ENCODE assay signal across 8 cellular contexts in the genomic region with DNA sequence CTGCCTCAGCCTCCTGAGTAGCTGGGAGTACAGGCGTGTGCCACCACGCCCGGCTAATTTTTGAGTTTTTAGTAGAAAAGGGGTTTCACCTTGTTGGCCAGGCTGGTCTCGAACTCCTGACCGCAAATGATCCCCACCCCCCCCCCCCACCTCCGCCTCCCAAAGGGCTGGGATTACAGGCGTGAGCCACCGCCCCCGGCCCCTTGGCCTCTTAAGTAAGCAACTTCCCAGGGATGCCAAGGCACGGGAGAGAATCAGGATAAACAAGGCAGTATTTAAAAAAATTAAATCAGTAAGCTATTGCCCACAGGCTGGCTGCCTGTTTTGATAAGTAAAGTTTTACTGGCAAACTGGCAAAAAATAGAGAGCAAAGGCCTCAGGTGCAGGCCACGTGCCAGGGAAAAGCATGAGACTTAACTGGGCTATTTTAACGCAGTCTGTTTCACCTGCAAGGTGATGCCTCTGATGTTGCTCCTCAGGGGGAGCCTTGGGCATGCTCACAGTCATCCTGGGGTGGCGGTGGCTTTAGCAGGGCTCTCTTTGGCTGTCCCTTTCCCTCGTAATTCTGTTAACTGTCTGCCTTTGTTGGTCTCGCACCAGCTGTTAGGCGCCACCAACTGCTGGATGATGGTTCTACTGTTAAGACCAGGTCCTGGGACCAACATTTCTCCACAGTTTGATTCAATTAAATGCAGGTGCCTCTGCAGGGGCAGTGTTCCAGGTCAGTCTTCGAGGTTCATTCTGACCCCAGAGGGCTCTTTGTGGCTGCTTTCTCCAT. TPM values are rescaled to one million over a fixed set of nuclear protein-coding genes. Genes with fewer than 3 reads are reported as not detected.
DNase-seq lines count a peak whose midpoint lies in the region; ATAC-seq and TF ChIP-seq lines count a peak whose summit lies in the region.

No MANE protein-coding gene starts in this region.

- peak overlapping the region; percentile 42 for H3K27ac Mint-ChIP-seq in activated CD8-positive, alpha-beta T cell treated with anti-CD3 and anti-CD28 coated beads for 36 hours

- TF ChIP-seq CTCF in activated CD8-positive, alpha-beta T cell treated with anti-CD3 and anti-CD28 coated beads for 36 hours (IDR thresholded peaks at IDR 0.05): no peak
- peak; percentile 42 for TF ChIP-seq CTCF in retinal pigment epithelial cell (conservative IDR thresholded peaks at IDR 0.05; ENCODE audit: low read depth, low read length)

- H3K4me3 Mint-ChIP-seq in activated CD8-positive, alpha-beta T cell treated with anti-CD3 and anti-CD28 coated beads for 36 hours: peak overlapping the region; percentile 77

- H3K9me3 Mint-ChIP-seq in activated CD8-positive, alpha-beta T cell treated with anti-CD3 and anti-CD28 coated beads for 36 hours: no peaks in the 10 kb centered on the region

- no peaks in the 10 kb centered on the region for H3K36me3 Mint-ChIP-seq in activated CD8-positive, alpha-beta T cell treated with anti-CD3 and anti-CD28 coated beads for 36 hours (ENCODE audit: low read depth)

- intact Hi-C loops in activated CD8-positive, alpha-beta T cell treated with anti-CD3 and anti-CD28 coated beads for 36 hours (cut with micrococcal nuclease): no loop called here
- intact Hi-C loops in Right ventricle myocardium superior (cut with DNase I): loop anchor here (5.0 kb wide), 1 partner anchor 104 kb away; no protein-coding TSS in a partner anchor

- peaks cover 5% of the 10 kb centered on the region for H3K4me1 Mint-ChIP-seq in activated CD8-positive, alpha-beta T cell treated with anti-CD3 and anti-CD28 coated beads for 36 hours (ENCODE audit: low read depth)

- DNase-seq in NCI-H1417 (lab: John Stamatoyannopoulos, UW): peak; percentile 17 to 56 (median 24)
- no peak for DNase-seq in NCI-H1417 treated with DMSO at 0.1 percent for 48 hours (lab: John Stamatoyannopoulos, UW)
- DNase-seq in NCI-H1694 (lab: John Stamatoyannopoulos, UW): peak; percentile 47
- DNase-seq in activated CD8-positive, alpha-beta T cell treated with anti-CD3 and anti-CD28 coated beads for 36 hours: peak; percentile 56
- no peak for DNase-seq in Right ventricle myocardium superior
- no peak for DNase-seq in retinal pigment epithelial cell (ENCODE audit: low read depth)

- H3K27me3 Mint-ChIP-seq in activated CD8-positive, alpha-beta T cell treated with anti-CD3 and anti-CD28 coated beads for 36 hours: no peaks in the 10 kb centered on the region

- POLR2A ChIA-PET in activated CD8-positive, alpha-beta T cell treated with anti-CD3 and anti-CD28 coated beads for 36 hours (lab: Charles Lee): interaction anchor here (1.9 kb wide), 1 partner anchor 11 kb away, joined by 6 read pairs; no protein-coding TSS in a partner anchor

- ATAC-seq in activated CD8-positive, alpha-beta T cell treated with anti-CD3 and anti-CD28 coated beads for 36 hours: peak; percentile 30
- ATAC-seq in Right ventricle myocardium superior (ENCODE audit: poor library complexity): peak; percentile 44
- no peak for ATAC-seq in HG03439 (IDR thresholded peaks at IDR 0.05; ENCODE audit: unreplicated experiment)
- no peak for ATAC-seq in GM19397 (IDR thresholded peaks at IDR 0.05; ENCODE audit: unreplicated experiment)

- H3K4me3 ChIP-seq in retinal pigment epithelial cell (ENCODE audit: low read length): no peak overlapping the region

- CTCF ChIA-PET in activated CD8-positive, alpha-beta T cell treated with anti-CD3 and anti-CD28 coated beads for 36 hours (lab: Charles Lee): interaction anchor here (0.7 to 1.5 kb wide), 10 partner anchors 8 to 359 kb away, joined by 3 to 5 read pairs (median 3); no protein-coding TSS in a partner anchor

RNA-seq across cellular contexts. Expression of gene RNF130, which starts 19.4 kb away (rescaled TPM):
- 10 to 100 TPM; 10.1 to 10.6 TPM for total RNA-seq in activated CD8-positive, alpha-beta T cell treated with anti-CD3 and anti-CD28 coated beads for 36 hours
- 49.8 TPM for total RNA-seq in Right ventricle myocardium superior

Comparison
In these comparisons a context has a peak if more than half of its experiments do, and no peak if none do; other contexts are left out.
1. DNase-seq: peak in NCI-H1417 (3 of 3), NCI-H1694 (single experiment) and activated CD8-positive, alpha-beta T cell treated with anti-CD3 and anti-CD28 coated beads for 36 hours (single experiment); none in NCI-H1417 treated with DMSO at 0.1 percent for 48 hours (single experiment), Right ventricle myocardium superior (single experiment) and retinal pigment epithelial cell (single experiment).
2. ATAC-seq: peak in activated CD8-positive, alpha-beta T cell treated with anti-CD3 and anti-CD28 coated beads for 36 hours (single experiment) and Right ventricle myocardium superior (single experiment); none in HG03439 (single experiment) and GM19397 (single experiment).